9 cellular contexts compared by ENCODE assay signal in genomic region chr6:32114853-32115252, GRCh38. TPM values are rescaled to one million over a fixed set of nuclear protein-coding genes. Genes with fewer than 3 reads are reported as not detected.
DNase-seq lines count a peak whose midpoint lies in the region; ATAC-seq and TF ChIP-seq lines count a peak whose summit lies in the region.
"Had no signal": no experiment of that assay in that cellular context is flagged by ENCODE, and none has a peak within 500 bp of the region (broad histone marks: within the 10 kb centered on the region; RNA-seq: fewer than 3 reads in every experiment).

No MANE protein-coding gene starts in this region.

- H3K27ac ChIP-seq in fibroblast of lung (ENCODE audit: insufficient read depth, low read length): peak overlapping the region; percentile 93
- peak overlapping the region; percentile 85 for H3K27ac ChIP-seq in skeletal muscle tissue (ENCODE audit: low read depth, low read length)

- H2AFZ ChIP-seq in fibroblast of lung (ENCODE audit: low read length): no peak overlapping the region

- DNase-seq in GM04504 (ENCODE audit: low read depth): peak; percentile 83
- peak; percentile 74 to 79 for DNase-seq in SW 1271 (lab: John Stamatoyannopoulos, UW)
- no peak for DNase-seq in fibroblast of lung (ENCODE audit: low read depth in 2 of 2)
- DNase-seq in NCI-H446 (lab: John Stamatoyannopoulos, UW): no peak
- no peak for DNase-seq in NCI-H526 (lab: John Stamatoyannopoulos, UW)
- DNase-seq: NCI-H2171 had no signal

- ATAC-seq in HG03378 (IDR thresholded peaks at IDR 0.05; ENCODE audit: unreplicated experiment) (no peak), GM18867 (IDR thresholded peaks at IDR 0.05; ENCODE audit: unreplicated experiment) (no peak)

- H3K9me3 ChIP-seq in fibroblast of lung (ENCODE audit: control insufficient read depth, insufficient read depth, low read depth, low read length) (no peaks in the 10 kb centered on the region), skeletal muscle tissue (ENCODE audit: control insufficient read depth in 3 of 3, low read length in 3 of 3) (no peaks in the 10 kb centered on the region)

- H3K79me2 ChIP-seq in fibroblast of lung (ENCODE audit: control insufficient read depth, insufficient read depth, low read length): no peaks in the 10 kb centered on the region

- H3K27me3 ChIP-seq in fibroblast of lung (ENCODE audit: control insufficient read depth, insufficient read depth, low read length) (peaks cover 2% of the 10 kb centered on the region), skeletal muscle tissue (ENCODE audit: control insufficient read depth in 3 of 3, insufficient read depth in 3 of 3, low read length in 3 of 3) (peaks cover 5 to 9% (median 5%) of the 10 kb centered on the region in 3 donors)

- H3K4me3 ChIP-seq in fibroblast of lung (replicated peaks in 1 of 4; ENCODE audit: control extremely low read depth in 1 of 4, insufficient read depth in 1 of 4, low read depth in 3 of 4, low read length in 4 of 4) (no peak overlapping the region), skeletal muscle tissue (ENCODE audit: low read length in 3 of 3) (no peak overlapping the region)

- TF ChIP-seq CTCF in fibroblast of lung (conservative IDR thresholded peaks at IDR 0.05 in 1 of 2, IDR thresholded peaks at IDR 0.05 in 1 of 2; ENCODE audit: low read depth in 1 of 2, low read length in 2 of 2): no peak

- no peaks in the 10 kb centered on the region for H4K20me1 ChIP-seq in fibroblast of lung (ENCODE audit: control insufficient read depth, extremely low read depth, insufficient read depth, low read length)

- H3K36me3 ChIP-seq in fibroblast of lung (ENCODE audit: control insufficient read depth, insufficient read depth, low read length) (peaks cover 19% of the 10 kb centered on the region), skeletal muscle tissue (ENCODE audit: control insufficient read depth in 3 of 3, insufficient read depth in 3 of 3, low read length in 3 of 3) (peaks cover 31 to 46% (median 41%) of the 10 kb centered on the region in 3 donors)

- peak overlapping the region; percentile 56 for H3K9ac ChIP-seq in fibroblast of lung (ENCODE audit: insufficient read depth, low read length)
- H3K9ac ChIP-seq in skeletal muscle tissue (ENCODE audit: low read depth in 1 of 3, low read length in 3 of 3): no peak overlapping the region

- peak overlapping the region; percentile 66 for H3K4me2 ChIP-seq in fibroblast of lung (ENCODE audit: extremely low read depth, insufficient read depth, low read length)

- H3K4me1 ChIP-seq in fibroblast of lung (ENCODE audit: control insufficient read depth, extremely low read depth, insufficient read depth, low read length) (peaks cover 35% of the 10 kb centered on the region), skeletal muscle tissue (ENCODE audit: control insufficient read depth in 3 of 3, insufficient read depth in 3 of 3, low read length in 3 of 3) (peaks cover 37 to 40% (median 40%) of the 10 kb centered on the region in 3 donors)

RNA-seq across cellular contexts. Expression of gene TNXB, which starts 5.7 kb away (rescaled TPM):
- total RNA-seq in fibroblast of lung (63.9 and 113 TPM in 2 replicates), skeletal muscle tissue (130 TPM)
- polyA plus RNA-seq in fibroblast of lung: 8.1 and 13.0 TPM in 2 replicates
- 32.3 and 46.1 TPM in 2 replicates for polyA plus RNA-seq in fibroblast of lung (2012)
- 82.4 and 99.8 TPM in 2 replicates for polyA minus RNA-seq in fibroblast of lung (ENCODE audit: low replicate concordance)

RNA-seq across cellular contexts. Expression of gene ATF6B, which starts 13.2 kb away (rescaled TPM):
- total RNA-seq in fibroblast of lung (8.0 and 15.7 TPM in 2 replicates), skeletal muscle tissue (14.1 TPM)
- 35.5 and 36.2 TPM in 2 replicates for polyA plus RNA-seq in fibroblast of lung
- polyA plus RNA-seq in fibroblast of lung (2012): 48.2 and 63.6 TPM in 2 replicates
- polyA minus RNA-seq in fibroblast of lung (ENCODE audit: low replicate concordance): 113 and 115 TPM in 2 replicates

RNA-seq across cellular contexts. Expression of gene FKBPL, which starts 15.2 kb away (rescaled TPM):
- 7.4 and 7.6 TPM in 2 replicates for total RNA-seq in fibroblast of lung
- polyA plus RNA-seq in fibroblast of lung: 2.4 and 3.5 TPM in 2 replicates
- polyA plus RNA-seq in fibroblast of lung (2012): 4.4 and 4.9 TPM in 2 replicates
- 1.9 and 2.9 TPM in 2 replicates for polyA minus RNA-seq in fibroblast of lung (ENCODE audit: low replicate concordance)
- 5.7 TPM for total RNA-seq in skeletal muscle tissue

RNA-seq across cellular contexts. Expression of gene PRRT1, which starts 36.9 kb away (rescaled TPM):
- total RNA-seq in fibroblast of lung (0.26 and 0.33 TPM in 2 replicates), skeletal muscle tissue (not detected)
- 0.61 and 0.73 TPM in 2 replicates for polyA plus RNA-seq in fibroblast of lung
- polyA plus RNA-seq in fibroblast of lung (2012): 4.6 and 4.7 TPM in 2 replicates
- 3.1 and 3.2 TPM in 2 replicates for polyA minus RNA-seq in fibroblast of lung (ENCODE audit: low replicate concordance)

RNA-seq across cellular contexts. Expression of gene PPT2, which starts 39.1 kb away (rescaled TPM):
- total RNA-seq in fibroblast of lung: 15.9 and 37.3 TPM in 2 replicates
- polyA plus RNA-seq in fibroblast of lung: 13.7 and 21.6 TPM in 2 replicates
- 10.6 and 11.5 TPM in 2 replicates for polyA plus RNA-seq in fibroblast of lung (2012)
- 9.9 and 16.8 TPM in 2 replicates for polyA minus RNA-seq in fibroblast of lung (ENCODE audit: low replicate concordance)
- 31.3 TPM for total RNA-seq in skeletal muscle tissue

Comparison
In these comparisons a context has a peak if more than half of its experiments do, and no peak if none do; other contexts are left out.
1. DNase-seq: peak in GM04504 (single experiment) and SW 1271 (2 of 2); none in fibroblast of lung (0 of 2), NCI-H446 (0 of 2) and NCI-H526 (0 of 2).